ENCODE assay signal across 32 cellular contexts in the genomic region with DNA sequence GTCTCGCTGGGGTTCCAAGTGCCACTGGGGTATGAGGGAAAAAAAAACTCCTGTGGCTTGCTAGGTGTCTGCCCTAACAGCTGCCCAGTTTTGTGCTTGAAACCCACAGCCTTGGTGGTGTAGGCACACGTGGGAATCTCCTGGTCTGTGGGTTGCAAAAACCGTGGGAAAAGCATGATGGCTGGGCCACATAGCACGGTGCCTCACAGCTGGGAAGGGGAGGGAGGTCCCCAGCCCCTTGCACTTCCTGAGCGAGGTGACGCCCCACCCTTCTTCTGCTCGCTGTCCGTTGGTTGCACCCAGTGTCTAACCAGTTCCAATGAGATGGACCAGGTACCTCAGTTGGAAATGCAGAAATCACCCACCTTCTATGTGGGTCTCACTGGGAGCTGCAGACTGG.
DNase-seq lines count a peak whose midpoint lies in the region; ATAC-seq and TF ChIP-seq lines count a peak whose summit lies in the region.
"Had no signal": no experiment of that assay in that cellular context is flagged by ENCODE, and none has a peak within 500 bp of the region (broad histone marks: within the 10 kb centered on the region; RNA-seq: fewer than 3 reads in every experiment).

No MANE protein-coding gene starts in this region.

- no peak overlapping the region for H3K4me3 ChIP-seq in DND-41 (ENCODE audit: low read depth in 1 of 2, low read length in 2 of 2)
- H3K4me3 ChIP-seq in lower lobe of right lung, result no peak overlapping the region
- H3K4me3 ChIP-seq: A549; BLaER1; BLaER1 treated with 17β-estradiol and CSF1 and Interleukin-3, amounts not matched to agents 10 nM and 100 nM had no signal

- no peak overlapping the region for H3K27ac ChIP-seq in DND-41 (ENCODE audit: low read length)
- H3K27ac ChIP-seq in lower lobe of right lung, result no peak overlapping the region
- H3K27ac ChIP-seq: 22Rv1; A549; BLaER1; BLaER1 treated with 17β-estradiol and CSF1 and Interleukin-3, amounts not matched to agents 10 nM and 100 nM; C4-2B had no signal

- H3K4me1 Mint-ChIP-seq in nephron progenitor cell, result no peaks in the 10 kb centered on the region
- H3K4me1 Mint-ChIP-seq: B cell; CD14-positive monocyte; CD4-positive, alpha-beta memory T cell; CD4-positive, CD25-positive, alpha-beta regulatory T cell; CD8-positive, alpha-beta memory T cell had no signal

- H3K36me3 ChIP-seq in DND-41 (ENCODE audit: insufficient read depth, low read length), result no peaks in the 10 kb centered on the region
- no peaks in the 10 kb centered on the region for H3K36me3 ChIP-seq in lower lobe of right lung
- H3K36me3 ChIP-seq: BE2C; BLaER1; BLaER1 treated with 17β-estradiol and CSF1 and Interleukin-3, amounts not matched to agents 10 nM and 100 nM had no signal

- H2AFZ ChIP-seq in DND-41 (ENCODE audit: low read depth, low read length), result no peak overlapping the region

- H3K79me2 ChIP-seq in DND-41 (ENCODE audit: insufficient read depth, low read length), result no peaks in the 10 kb centered on the region

- no peak overlapping the region for H3K4me2 ChIP-seq in DND-41 (ENCODE audit: insufficient read depth, low read length)
- H3K4me2 ChIP-seq: A549; BLaER1; BLaER1 treated with 17β-estradiol and CSF1 and Interleukin-3, amounts not matched to agents 10 nM and 100 nM had no signal

- no peak for TF ChIP-seq CTCF in DND-41 (IDR thresholded peaks at IDR 0.05; ENCODE audit: borderline replicate concordance, extremely low read depth, low read length, poor library complexity, severe bottlenecking)
- no peak for TF ChIP-seq CTCF in nephron progenitor cell (IDR thresholded peaks at IDR 0.05)
- TF ChIP-seq CTCF in lower lobe of right lung (IDR thresholded peaks at IDR 0.05), result no peak

- H3K4me3 Mint-ChIP-seq in nephron progenitor cell, result no peak overlapping the region
- H3K4me3 Mint-ChIP-seq: B cell; CD14-positive monocyte; CD4-positive, alpha-beta memory T cell; CD4-positive, alpha-beta T cell; CD4-positive, CD25-positive, alpha-beta regulatory T cell; CD8-positive, alpha-beta memory T cell; CD8-positive, alpha-beta T cell had no signal

- peaks cover 5% of the 10 kb centered on the region for H3K27me3 Mint-ChIP-seq in nephron progenitor cell (ENCODE audit: low read depth, poor library complexity)
- H3K27me3 Mint-ChIP-seq: CD4-positive, CD25-positive, alpha-beta regulatory T cell had no signal

- H3K27ac Mint-ChIP-seq in nephron progenitor cell, result peak overlapping the region; percentile 47
- H3K27ac Mint-ChIP-seq: B cell; CD14-positive monocyte; CD4-positive, alpha-beta memory T cell; CD4-positive, alpha-beta T cell; CD4-positive, CD25-positive, alpha-beta regulatory T cell; CD8-positive, alpha-beta memory T cell; CD8-positive, alpha-beta T cell had no signal

- H3K27me3 ChIP-seq in DND-41 (ENCODE audit: insufficient read depth, low read length, poor library complexity) (no peaks in the 10 kb centered on the region), lower lobe of right lung (ENCODE audit: low read depth) (no peaks in the 10 kb centered on the region)
- H3K27me3 ChIP-seq: BE2C; BLaER1; BLaER1 treated with 17β-estradiol and CSF1 and Interleukin-3, amounts not matched to agents 10 nM and 100 nM had no signal

- H3K9me3 Mint-ChIP-seq in nephron progenitor cell, result peaks cover 38% of the 10 kb centered on the region

- no peaks in the 10 kb centered on the region for H3K4me1 ChIP-seq in DND-41 (ENCODE audit: insufficient read depth, low read length)
- no peaks in the 10 kb centered on the region for H3K4me1 ChIP-seq in lower lobe of right lung
- H3K4me1 ChIP-seq: A549; BE2C; BLaER1; BLaER1 treated with 17β-estradiol and CSF1 and Interleukin-3, amounts not matched to agents 10 nM and 100 nM; Caco-2 had no signal

- ATAC-seq in DND-41 (ENCODE audit: insufficient read depth, low read depth) (peak; percentile 87), lower lobe of right lung (no peak), HG03135 (IDR thresholded peaks at IDR 0.05; ENCODE audit: unreplicated experiment) (no peak)
- ATAC-seq: A549; CD8-positive, alpha-beta T cell had no signal

- no peak overlapping the region for H3K9ac ChIP-seq in DND-41 (ENCODE audit: low read depth, low read length)
- H3K9ac ChIP-seq: BLaER1; BLaER1 treated with 17β-estradiol and CSF1 and Interleukin-3, amounts not matched to agents 10 nM and 100 nM had no signal

- H3K9me3 ChIP-seq in DND-41 (ENCODE audit: insufficient read depth, low read length, severe bottlenecking) (no peaks in the 10 kb centered on the region), lower lobe of right lung (no peaks in the 10 kb centered on the region)
- H3K9me3 ChIP-seq: A549, BE2C, BLaER1, Caco-2 had no signal

- H4K20me1 ChIP-seq in DND-41 (ENCODE audit: insufficient read depth, low read length), result no peaks in the 10 kb centered on the region
- H4K20me1 ChIP-seq: BLaER1; BLaER1 treated with 17β-estradiol and CSF1 and Interleukin-3, amounts not matched to agents 10 nM and 100 nM had no signal

- no peaks in the 10 kb centered on the region for H3K36me3 Mint-ChIP-seq in nephron progenitor cell (ENCODE audit: low read depth)
- H3K36me3 Mint-ChIP-seq: CD14-positive monocyte; CD4-positive, alpha-beta memory T cell; CD8-positive, alpha-beta T cell had no signal

- DNase-seq in DND-41, result peak; percentile 69
- DNase-seq in nephron progenitor cell, result no peak
- peak; percentile 56 for DNase-seq in posterior vena cava (ENCODE audit: low spot score)
- no peak for DNase-seq in lower lobe of right lung
- DNase-seq in NCI-H774 (lab: John Stamatoyannopoulos, UW), result no peak
- DNase-seq: 8988T; ACHN; AML-193; BE2C; C1 segment of cervical spinal cord; Caco-2; Calu3; CD4-positive, alpha-beta T cell; CD4-positive, CD25-positive, alpha-beta regulatory T cell; CD8-positive, alpha-beta memory T cell; CD8-positive, alpha-beta T cell; COR-L47; DMS 273 treated with DMSO at 0.1 percent for 48 hours; DMS153; DMS53; DMS79; DMS79 treated with DMSO at 0.1 percent for 48 hours; EL had no signal

- intact Hi-C loops in posterior vena cava (cut with DNase I) (no loop called here), lower lobe of right lung (cut with DNase I) (no loop called here)

Comparison
In these comparisons a context has a peak if more than half of its experiments do, and no peak if none do; other contexts are left out.
1. DNase-seq: peak in DND-41 (single experiment) and posterior vena cava (single experiment); none in nephron progenitor cell (single experiment), lower lobe of right lung (single experiment) and NCI-H774 (single experiment).